ENCODE assay signal across 8 cellular contexts in genomic region chr12:42482086-42482819, GRCh38.
DNase-seq lines count a peak whose midpoint lies in the region; ATAC-seq, FAIRE-seq and TF ChIP-seq lines count a peak whose summit lies in the region.

No MANE protein-coding gene starts in this region.

- intact Hi-C loops in GM12878 (cut with micrococcal nuclease; ENCODE audit: unreplicated experiment) = loop anchor here (2.0 to 10.0 kb wide), 4 partner anchors 283 to 857 kb away; no protein-coding TSS in a partner anchor
- intact Hi-C loops in left lung (cut with DNase I) = no loop called here
- intact Hi-C loops in thyroid gland (cut with DNase I) = no loop called here

- TF ChIP-seq EP300 in GM12878 (IDR thresholded peaks at IDR 0.05; ENCODE audit: borderline replicate concordance in 1 of 2, control insufficient read depth in 1 of 2, low read depth in 2 of 2, low read length in 2 of 2) = no peak

- H3K79me2 ChIP-seq in GM12878 (ENCODE audit: control insufficient read depth, insufficient read depth, low read length) = no peaks in the 10 kb centered on the region

- TF ChIP-seq POLR2A in GM12878 (IDR thresholded peaks at IDR 0.05; ENCODE audit: low read depth, low read length) (no peak), thyroid gland (IDR thresholded peaks at IDR 0.05) (peak in 1 of 2 donors; percentile 67)

- H4K20me1 ChIP-seq in GM12878 (ENCODE audit: control insufficient read depth, insufficient read depth) = no peaks in the 10 kb centered on the region

- CTCF ChIA-PET in AG04449 (lab: Yijun Ruan, JAX) (interaction anchor here (0.6 to 6.6 kb wide), 42 partner anchors 9 to 856 kb away, joined by 3 to 72 read pairs (median 4); no protein-coding TSS in a partner anchor), GM12878 (lab: Yijun Ruan, JAX) (interaction anchor here (0.6 to 11.2 kb wide), 14 partner anchors 9 to 855 kb away, joined by 3 to 117 read pairs (median 6); no protein-coding TSS in a partner anchor)

- TF ChIP-seq RAD21 in GM12878 (IDR thresholded peaks at IDR 0.05; ENCODE audit: insufficient read depth, low read depth, low read length) = no peak

- H3K9ac ChIP-seq in GM12878 (ENCODE audit: control insufficient read depth, insufficient read depth, low read length) = no peak overlapping the region; the same call in 1 of the 2 replicates

- peaks cover 9% of the 10 kb centered on the region for H3K4me1 ChIP-seq in GM12878 (ENCODE audit: control insufficient read depth, insufficient read depth, low read length)
- H3K4me1 ChIP-seq in left lung = peaks cover 16 to 29% of the 10 kb centered on the region in 2 donors
- peaks cover 14 to 16% of the 10 kb centered on the region in 2 donors for H3K4me1 ChIP-seq in thyroid gland

- POLR2A ChIA-PET in AG04449 (lab: Yijun Ruan, JAX) (interaction anchor here (0.6 kb wide), 1 partner anchor 827 kb away, joined by 3 read pairs; no protein-coding TSS in a partner anchor), GM12878 (lab: Charles Lee) (no interaction called here)

- H3K4me3 ChIP-seq in AG04449 (ENCODE audit: low read depth, low read length) (peak overlapping the region; percentile 73), HL-60 (replicated peaks; ENCODE audit: insufficient read depth, low read length) (peak overlapping the region; percentile 75), GM12878 (peak overlapping the region; percentile 73; the same call in 1 of the 2 replicates), left lung (peak overlapping the region; percentile 60 to 83), thyroid gland (replicated peaks in 1 of 3) (peak overlapping the region; percentile 74 to 89 (median 89))

- DNase-seq in AG04449 (ENCODE audit: low read depth, low spot score) (no peak), HL-60 (ENCODE audit: low read depth in 1 of 2, low spot score in 1 of 2) (no peak), GM12878 (ENCODE audit: low read depth, low spot score) (no peak), left lung (peak in 1 of 2 donors; percentile 73), thyroid gland (peak; percentile 92 to 94), AML-193 (lab: John Stamatoyannopoulos, UW) (no peak), NCI-H526 treated with DMSO at 0.1 percent for 48 hours (lab: John Stamatoyannopoulos, UW) (no peak)

- RAD21 ChIA-PET in GM12878 (lab: Charles Lee; ENCODE audit: unreplicated experiment) = interaction anchor here (1.0 to 4.5 kb wide), 9 partner anchors 11 to 1515 kb away, joined by 3 to 38 read pairs (median 8); no protein-coding TSS in a partner anchor

- TF ChIP-seq CTCF in AG04449 (IDR thresholded peaks at IDR 0.05; ENCODE audit: insufficient read depth, low read length, missing control alignments) = no peak
- TF ChIP-seq CTCF in HL-60 (IDR thresholded peaks at IDR 0.05; ENCODE audit: insufficient read depth, low read length) = no peak
- no peak for TF ChIP-seq CTCF in GM12878 (IDR thresholded peaks at IDR 0.05 in 2 of 3, conservative IDR thresholded peaks at IDR 0.05 in 1 of 3; ENCODE audit: control insufficient read depth in 2 of 3, extremely low read depth in 1 of 3, insufficient read depth in 1 of 3, low read depth in 3 of 3, low read length in 3 of 3)
- TF ChIP-seq CTCF in left lung (IDR thresholded peaks at IDR 0.05) = no peak
- TF ChIP-seq CTCF in thyroid gland (IDR thresholded peaks at IDR 0.05) = no peak

- H3K9me3 ChIP-seq in GM12878 (replicated peaks; ENCODE audit: control insufficient read depth, insufficient read depth, low read length) = no peaks in the 10 kb centered on the region
- no peaks in the 10 kb centered on the region for H3K9me3 ChIP-seq in left lung
- no peaks in the 10 kb centered on the region for H3K9me3 ChIP-seq in thyroid gland

- FAIRE-seq in GM12878 (lab: Jason Lieb, UNC) = no peak

- H3K27ac ChIP-seq in HL-60 (replicated peaks) = no peak overlapping the region
- H3K27ac ChIP-seq in GM12878 (ENCODE audit: control insufficient read depth, insufficient read depth) = no peak overlapping the region
- peak overlapping the region; percentile 82 to 91 for H3K27ac ChIP-seq in left lung
- H3K27ac ChIP-seq in thyroid gland = peak overlapping the region; percentile 94 to 99 (median 98)

- no peak for ATAC-seq in GM12878
- peak; percentile 63 for ATAC-seq in left lung
- no peak for ATAC-seq in HG03108 (IDR thresholded peaks at IDR 0.05; ENCODE audit: unreplicated experiment)

- H3K36me3 ChIP-seq in GM12878 (ENCODE audit: control insufficient read depth in 2 of 2, insufficient read depth in 2 of 2, low read length in 1 of 2) (no peaks in the 10 kb centered on the region), left lung (no peaks in the 10 kb centered on the region), thyroid gland (no peaks in the 10 kb centered on the region)

- SMC1A ChIA-PET in GM12878 (lab: Charles Lee; ENCODE audit: uncharacterized antibody, unreplicated experiment) = interaction anchor here (0.7 to 6.0 kb wide), 7 partner anchors 9 to 809 kb away, joined by 3 to 49 read pairs (median 4); no protein-coding TSS in a partner anchor

- peak overlapping the region; percentile 92; the same call in 1 of the 2 replicates for H2AFZ ChIP-seq in GM12878 (ENCODE audit: control insufficient read depth, low read depth, low read length)

- WGBS in GM12878 (ENCODE audit: insufficient coverage, insufficient replicate concordance, low lambda C conversion rate, missing lambda C conversion rate) = 61% methylated on average over 20 of the region's 20 CpGs
- 11% methylated on average over 20 of the region's 20 CpGs for WGBS in thyroid gland, 2 donors

- BruUV-seq in GM12878 (replicated peaks; lab: Mats Ljungman, UMichigan) = no TSS peak

- peak overlapping the region; percentile 100 for H3K4me2 ChIP-seq in GM12878 (ENCODE audit: control insufficient read depth, insufficient read depth)

- H3K27me3 ChIP-seq in HL-60 (ENCODE audit: insufficient read depth, poor library complexity, severe bottlenecking) = peaks cover 16% of the 10 kb centered on the region
- H3K27me3 ChIP-seq in GM12878 (replicated peaks in 1 of 2; ENCODE audit: control insufficient read depth in 2 of 2, insufficient read depth in 2 of 2, low read length in 1 of 2) = peaks cover 0 to 6% of the 10 kb centered on the region in 2 experiments; a peak in 1 of 4 replicates
- H3K27me3 ChIP-seq in left lung = peaks cover 0 to 46% of the 10 kb centered on the region in 2 donors
- no peaks in the 10 kb centered on the region for H3K27me3 ChIP-seq in thyroid gland

- in situ Hi-C loops in GM12878 (cut with MboI) = loop anchor here (5.0 to 10.0 kb wide), 2 partner anchors 793 to 855 kb away; no protein-coding TSS in a partner anchor

TF ChIP-seq in GM12878, 131 proteins besides CTCF, POLR2A, EP300 and RAD21 (continues in another document):
- TF ChIP-seq POLR2AphosphoS2 (IDR thresholded peaks at IDR 0.05; ENCODE audit: low read depth, low read length) (no peak), E2F4 (IDR thresholded peaks at IDR 0.05; ENCODE audit: low read depth, low read length) (no peak), SUZ12 (IDR thresholded peaks at IDR 0.05; ENCODE audit: unreplicated experiment) (no peak), CBFB (IDR thresholded peaks at IDR 0.05; ENCODE audit: low read depth) (no peak), POU2F2 (IDR thresholded peaks at IDR 0.05; ENCODE audit: borderline replicate concordance, low read depth, low read length) (no peak), MEF2B (IDR thresholded peaks at IDR 0.05; ENCODE audit: partially characterized antibody, poor library complexity, severe bottlenecking) (no peak), MEF2A (IDR thresholded peaks at IDR 0.05; ENCODE audit: insufficient read depth, low read depth, low read length) (no peak), ZBTB11 (CRISPR knock-in tag; IDR thresholded peaks at IDR 0.05) (no peak), FOXK2 (IDR thresholded peaks at IDR 0.05) (no peak), RFX5 (IDR thresholded peaks at IDR 0.05; ENCODE audit: low read depth, low read length) (no peak), YY1 (IDR thresholded peaks at IDR 0.05; ENCODE audit: low read depth, low read length) (no peak)

Comparison
In these comparisons a context has a peak if more than half of its experiments do, and no peak if none do; other contexts are left out.
1. DNase-seq: peak in thyroid gland (2 of 2); none in AG04449 (single experiment), HL-60 (0 of 2), GM12878 (single experiment), AML-193 (0 of 2) and NCI-H526 treated with DMSO at 0.1 percent for 48 hours (single experiment).
2. H3K27ac ChIP-seq: peak in left lung (2 of 2) and thyroid gland (3 of 3); none in HL-60 (single experiment) and GM12878 (single experiment).
3. Peak in every context shown above with its lines, with median percentiles within 50 percentile points of each other: H3K4me3 ChIP-seq.